10 cellular contexts compared by ENCODE assay signal in the genomic region with DNA sequence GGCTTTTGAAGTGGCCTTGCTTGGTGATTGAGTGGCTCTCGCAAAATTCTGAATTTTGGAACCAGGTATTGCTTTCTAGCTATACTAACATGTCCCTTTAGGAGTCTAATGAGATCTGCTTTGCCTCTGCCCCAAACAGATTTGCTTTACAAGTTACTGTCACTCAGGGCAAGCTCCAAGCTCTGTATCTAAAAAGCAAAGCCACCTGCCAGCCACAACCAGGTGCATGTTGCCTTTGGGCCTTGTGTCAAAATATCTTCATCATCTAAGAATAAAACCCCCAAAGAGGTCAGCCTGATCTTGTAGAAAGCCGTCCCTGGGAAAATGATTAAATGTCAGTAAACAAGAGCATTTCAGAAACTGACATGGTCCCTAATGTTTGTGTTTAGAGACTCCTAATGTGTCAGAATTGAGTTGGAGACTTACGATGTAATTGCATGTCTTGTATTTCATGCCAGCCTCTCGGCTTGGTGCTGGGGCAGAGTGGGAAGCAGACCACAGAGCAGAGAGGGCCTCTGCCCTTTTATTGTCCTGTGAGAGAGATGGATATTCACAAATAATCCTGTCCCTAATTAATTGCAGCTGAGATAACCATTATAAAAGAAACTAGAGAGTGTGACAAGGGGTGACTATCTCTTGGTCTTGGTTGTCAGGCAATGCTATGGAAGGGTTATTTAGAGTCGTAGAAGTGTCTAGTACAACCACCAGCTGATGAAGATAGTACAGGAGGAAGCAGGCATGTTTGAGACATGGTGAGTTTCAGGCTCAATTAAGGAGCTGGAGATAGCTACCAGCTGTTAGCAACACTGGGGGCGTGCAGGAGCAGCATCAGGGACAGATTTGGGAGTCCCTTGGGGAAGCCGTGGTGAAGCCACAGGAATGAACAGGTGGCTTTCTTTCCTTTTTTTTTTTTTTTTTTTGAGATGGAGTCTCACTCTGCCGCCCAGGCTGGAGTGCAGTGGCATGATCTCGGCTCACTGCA.
A peak's percentile ranks its signal among the peaks of the same experiment; 100 is the strongest.
DNase-seq lines count a peak whose midpoint lies in the region; ATAC-seq and TF ChIP-seq lines count a peak whose summit lies in the region.
"Had no signal": no experiment of that assay in that cellular context is flagged by ENCODE, and none has a peak within 500 bp of the region (broad histone marks: within the 10 kb centered on the region; RNA-seq: fewer than 3 reads in every experiment).

No MANE protein-coding gene starts in this region.

- DNase-seq in AG10803 (ENCODE audit: low read depth) (peak; percentile 58), DMS79 (lab: John Stamatoyannopoulos, UW) (peak; percentile 17), NCI-H128 (lab: John Stamatoyannopoulos, UW; ENCODE audit: unreplicated experiment) (peak; percentile 0), mucosa of descending colon (no peak), erythroblast (lab: John Stamatoyannopoulos, UW) (no peak), AML-193 (lab: John Stamatoyannopoulos, UW) (no peak)
- DNase-seq in activated naive CD8-positive, alpha-beta T cell treated with anti-CD3 and anti-CD28 coated beads for 36 hours = no peak
- DNase-seq: MM.1S had no signal

- no peaks in the 10 kb centered on the region for H3K36me3 ChIP-seq in mucosa of descending colon (ENCODE audit: low read depth)

- TF ChIP-seq POLR2A in erythroblast (IDR thresholded peaks at IDR 0.05; ENCODE audit: low read length) = no peak

- no peaks in the 10 kb centered on the region for H3K27me3 Mint-ChIP-seq in activated naive CD8-positive, alpha-beta T cell treated with anti-CD3 and anti-CD28 coated beads for 36 hours

- H3K4me3 ChIP-seq in AG10803 (ENCODE audit: low read length) = no peak overlapping the region
- H3K4me3 ChIP-seq in mucosa of descending colon = no peak overlapping the region

- H3K4me1 ChIP-seq in mucosa of descending colon (ENCODE audit: low read depth) = peaks cover 5% of the 10 kb centered on the region

- H3K36me3 Mint-ChIP-seq in activated naive CD8-positive, alpha-beta T cell treated with anti-CD3 and anti-CD28 coated beads for 36 hours = peaks cover 17% of the 10 kb centered on the region

- H3K4me1 Mint-ChIP-seq in activated naive CD8-positive, alpha-beta T cell treated with anti-CD3 and anti-CD28 coated beads for 36 hours = peaks cover 71% of the 10 kb centered on the region

- no peak for TF ChIP-seq CTCF in AG10803 (conservative IDR thresholded peaks at IDR 0.05; ENCODE audit: low read length)
- no peak for TF ChIP-seq CTCF in mucosa of descending colon (IDR thresholded peaks at IDR 0.05)

- H3K9me3 Mint-ChIP-seq in activated naive CD8-positive, alpha-beta T cell treated with anti-CD3 and anti-CD28 coated beads for 36 hours = peaks cover 7% of the 10 kb centered on the region

- H3K4me3 Mint-ChIP-seq in activated naive CD8-positive, alpha-beta T cell treated with anti-CD3 and anti-CD28 coated beads for 36 hours = peak overlapping the region; percentile 52

- no peaks in the 10 kb centered on the region for H3K9me3 ChIP-seq in mucosa of descending colon

- peak overlapping the region; percentile 91 for H3K27ac Mint-ChIP-seq in activated naive CD8-positive, alpha-beta T cell treated with anti-CD3 and anti-CD28 coated beads for 36 hours

- ATAC-seq in mucosa of descending colon (no peak), HG02840 (IDR thresholded peaks at IDR 0.05; ENCODE audit: low FRiP score, unreplicated experiment) (no peak)
- ATAC-seq: Right ventricle myocardium inferior had no signal

- intact Hi-C loops in mucosa of descending colon (cut with DNase I, micrococcal nuclease) = no loop called here

Comparison
In these comparisons a context has a peak if more than half of its experiments do, and no peak if none do; other contexts are left out.
1. DNase-seq: peak in AG10803 (single experiment), DMS79 (single experiment) and NCI-H128 (single experiment); none in activated naive CD8-positive, alpha-beta T cell treated with anti-CD3 and anti-CD28 coated beads for 36 hours (single experiment), mucosa of descending colon (0 of 3), erythroblast (0 of 2) and AML-193 (0 of 2).